15 cellular contexts compared by ENCODE assay signal in the genomic region with DNA sequence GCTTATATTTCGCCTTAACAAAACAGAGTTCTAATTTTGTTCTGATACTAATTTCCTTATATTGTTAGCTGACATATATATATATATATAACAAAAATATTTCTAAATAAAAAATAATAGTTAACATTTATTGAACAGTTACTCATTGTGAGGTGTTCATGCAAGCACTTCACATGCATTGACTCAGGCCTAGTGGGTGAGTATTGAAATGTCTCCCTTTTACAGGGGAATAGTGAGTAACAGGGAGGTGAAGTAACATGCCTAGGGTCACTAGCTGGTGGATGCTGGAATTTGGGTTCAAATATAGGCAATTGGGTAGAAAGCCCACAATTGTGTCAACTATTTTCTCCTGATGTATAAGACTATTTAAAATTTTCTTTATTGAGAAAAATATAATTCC.
"Had no signal": no experiment of that assay in that cellular context is flagged by ENCODE, and none has a peak within 500 bp of the region (broad histone marks: within the 10 kb centered on the region; RNA-seq: fewer than 3 reads in every experiment).

No MANE protein-coding gene starts in this region.

- DNase-seq: cortex of kidney; dorsolateral prefrontal cortex; effector CD8-positive, alpha-beta T cell; glutamatergic neuron; natural killer cell; ovary; right cardiac atrium; small intestine; stimulated activated CD4-positive, alpha-beta T cell treated with anti-CD3 and anti-CD28 coated beads, Interleukin-12 subunit alpha, Interleukin-12 subunit beta, amount 100 ng/mL, for 4 hours; stimulated activated naive CD8-positive, alpha-beta T cell treated with anti-CD3 and anti-CD28 coated beads, Interleukin-15, Interleukin-2, amounts not matched to agents 100 U/mL and 50 U/mL, for 24 hours; thyroid gland; uterus had no signal

- H3K36me3 ChIP-seq: esophagus muscularis mucosa, gastroesophageal sphincter, ovary, suprapubic skin, thyroid gland, uterus had no signal

- H3K4me1 ChIP-seq: esophagus muscularis mucosa, gastroesophageal sphincter, suprapubic skin, thyroid gland, uterus had no signal

- H3K27me3 ChIP-seq: esophagus muscularis mucosa, gastroesophageal sphincter, ovary, suprapubic skin, thyroid gland, uterus had no signal

- ATAC-seq: gastroesophageal sphincter; natural killer cell; right cardiac atrium; stimulated activated naive CD8-positive, alpha-beta T cell treated with anti-CD3 and anti-CD28 coated beads, Interleukin-15, Interleukin-2, amounts not matched to agents 100 U/mL and 50 U/mL, for 24 hours had no signal

- H3K27ac ChIP-seq: dorsolateral prefrontal cortex, esophagus muscularis mucosa, gastroesophageal sphincter, ovary, suprapubic skin, thyroid gland, uterus had no signal

- H3K9me3 ChIP-seq: esophagus muscularis mucosa, gastroesophageal sphincter, ovary, suprapubic skin, thyroid gland, uterus had no signal

- H3K4me3 ChIP-seq: dorsolateral prefrontal cortex, esophagus muscularis mucosa, gastroesophageal sphincter, ovary, suprapubic skin, thyroid gland, uterus had no signal
